23 cellular contexts compared by ENCODE assay signal in the genomic region with DNA sequence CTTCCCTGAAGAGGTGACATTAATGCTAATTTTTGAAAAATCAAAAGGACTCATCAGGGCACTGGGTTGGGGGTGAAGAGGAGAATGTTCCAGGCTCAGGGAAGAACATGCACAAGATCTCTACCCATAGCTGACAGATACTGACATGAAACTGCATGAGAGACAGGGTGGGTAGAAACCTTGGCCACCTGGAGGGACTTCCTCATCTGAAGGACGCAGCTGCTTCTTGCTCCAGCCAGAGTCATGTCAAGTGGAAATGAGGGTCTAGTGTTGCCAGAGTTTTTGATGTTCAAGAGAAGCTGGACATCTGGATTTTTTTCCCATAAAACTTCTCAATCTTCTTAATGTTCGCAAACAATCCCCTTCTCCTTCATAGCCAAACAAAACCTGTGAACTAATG. TPM values are rescaled to one million over a fixed set of nuclear protein-coding genes. Genes with fewer than 3 reads are reported as not detected.
DNase-seq lines count a peak whose midpoint lies in the region; ATAC-seq, FAIRE-seq and TF ChIP-seq lines count a peak whose summit lies in the region.
"Had no signal": no experiment of that assay in that cellular context is flagged by ENCODE, and none has a peak within 500 bp of the region (broad histone marks: within the 10 kb centered on the region; RNA-seq: fewer than 3 reads in every experiment).

No MANE protein-coding gene starts in this region.

- H3K9ac ChIP-seq in OCI-LY3 (ENCODE audit: low read length): no peak overlapping the region

- H3K36me3 ChIP-seq in OCI-LY3 (replicated peaks; ENCODE audit: low read depth, low read length) (peaks cover 4% of the 10 kb centered on the region), bronchial epithelial cell (ENCODE audit: control insufficient read depth, insufficient read depth, low read length) (no peaks in the 10 kb centered on the region), BE2C (no peaks in the 10 kb centered on the region)

- peaks cover 3% of the 10 kb centered on the region for H3K9me3 Mint-ChIP-seq in activated T-helper 17 cell treated with anti-CD3 and anti-CD28 coated beads, Interleukin-2, amount 50 U/mL, for 72 hours

- H3K4me1 ChIP-seq in OCI-LY3 (ENCODE audit: low read length): peaks cover 17% of the 10 kb centered on the region
- H3K4me1 ChIP-seq in BE2C: no peaks in the 10 kb centered on the region

- H3K4me3 ChIP-seq in OCI-LY3 (ENCODE audit: low read length): no peak overlapping the region
- H3K4me3 ChIP-seq in bronchial epithelial cell (ENCODE audit: low read depth, low read length): no peak overlapping the region
- no peak overlapping the region for H3K4me3 ChIP-seq in BE2C (ENCODE audit: low read depth, low read length)

- no peak overlapping the region for H2AFZ ChIP-seq in OCI-LY3 (ENCODE audit: low read depth, low read length)

- no peaks in the 10 kb centered on the region for H3K79me2 ChIP-seq in OCI-LY3 (ENCODE audit: low read length)

- H3K9me3 ChIP-seq in OCI-LY3 (ENCODE audit: insufficient read depth, low read length) (peaks cover 10% of the 10 kb centered on the region; the same call in 1 of the 2 replicates), BE2C (no peaks in the 10 kb centered on the region)

- peak overlapping the region; percentile 28; the same call in 1 of the 2 replicates for H3K4me2 ChIP-seq in OCI-LY3 (ENCODE audit: low read length)

- TF ChIP-seq CTCF in OCI-LY3 (IDR thresholded peaks at IDR 0.05; ENCODE audit: low read depth, low read length): no peak
- TF ChIP-seq CTCF in bronchial epithelial cell (IDR thresholded peaks at IDR 0.05; ENCODE audit: insufficient read depth, low read length, severe bottlenecking): no peak
- no peak for TF ChIP-seq CTCF in BE2C (IDR thresholded peaks at IDR 0.05; ENCODE audit: low read depth, low read length)

- peak; percentile 80 for FAIRE-seq in bronchial epithelial cell (lab: Jason Lieb, UNC)
- FAIRE-seq: A204.1, H54, HepG2 had no signal

- no peaks in the 10 kb centered on the region for H3K36me3 Mint-ChIP-seq in activated T-helper 17 cell treated with anti-CD3 and anti-CD28 coated beads, Interleukin-2, amount 50 U/mL, for 72 hours (ENCODE audit: low read depth)

- DNase-seq in cardiac septum (ENCODE audit: low spot score) (peak; percentile 24), Right ventricle myocardium inferior (ENCODE audit: missing footprints) (no peak), bronchial epithelial cell (ENCODE audit: low read depth) (no peak), BE2C (no peak)
- DNase-seq in activated CD4-positive, CD25-positive, alpha-beta regulatory T cell treated with anti-CD3 and anti-CD28 coated beads, Interleukin-2, amount 50 U/mL, for 72 hours: no peak
- DNase-seq: EL; GF-D8; KG1; NCI-H1092 treated with DMSO at 0.1 percent for 48 hours; NCI-H1436 treated with DMSO at 0.1 percent for 48 hours; NCI-H1930; NCI-H226; NCI-H510A treated with DMSO at 0.1 percent for 48 hours; NCI-H748 treated with DMSO at 0.1 percent for 48 hours; NK-92 treated with Interleukin-12 subunit alpha and Interleukin-12 subunit beta, amount 100 ng/mL, for 24 hours; SHP77; SW 1271 had no signal

- H4K20me1 ChIP-seq in OCI-LY3 (ENCODE audit: insufficient read depth, low read length): no peaks in the 10 kb centered on the region

- no peak overlapping the region for H3K4me3 Mint-ChIP-seq in activated T-helper 17 cell treated with anti-CD3 and anti-CD28 coated beads, Interleukin-2, amount 50 U/mL, for 72 hours

- peaks cover 6% of the 10 kb centered on the region for H3K4me1 Mint-ChIP-seq in activated T-helper 17 cell treated with anti-CD3 and anti-CD28 coated beads, Interleukin-2, amount 50 U/mL, for 72 hours

- no peak overlapping the region for H3K27ac ChIP-seq in OCI-LY3 (ENCODE audit: low read length)

- ATAC-seq in Right ventricle myocardium inferior (no peak), HG02759 (IDR thresholded peaks at IDR 0.05; ENCODE audit: unreplicated experiment) (no peak)
- ATAC-seq in activated T-helper 17 cell treated with anti-CD3 and anti-CD28 coated beads, Interleukin-2, amount 50 U/mL, for 72 hours (replicated peaks): no peak
- ATAC-seq: HepG2 had no signal

- H3K27me3 ChIP-seq in OCI-LY3 (ENCODE audit: low read depth, low read length): no peaks in the 10 kb centered on the region
- no peaks in the 10 kb centered on the region for H3K27me3 ChIP-seq in bronchial epithelial cell (ENCODE audit: control insufficient read depth, insufficient read depth, low read length)
- no peaks in the 10 kb centered on the region; the same call in 1 of the 2 replicates for H3K27me3 ChIP-seq in BE2C

- intact Hi-C loops in cardiac septum (cut with DNase I) (no loop called here), Right ventricle myocardium inferior (cut with DNase I) (no loop called here)

- H3K27ac Mint-ChIP-seq in activated T-helper 17 cell treated with anti-CD3 and anti-CD28 coated beads, Interleukin-2, amount 50 U/mL, for 72 hours: no peak overlapping the region

- H3K27me3 Mint-ChIP-seq in activated T-helper 17 cell treated with anti-CD3 and anti-CD28 coated beads, Interleukin-2, amount 50 U/mL, for 72 hours: peaks cover 3% of the 10 kb centered on the region

RNA-seq across cellular contexts. Expression of a gene that starts 29.7 kb away (rescaled TPM):
- total RNA-seq in cardiac septum: 64.6 TPM
- total RNA-seq in Right ventricle myocardium inferior: 61.9 TPM
- 54.2 and 89.9 TPM in 2 replicates for total RNA-seq in bronchial epithelial cell
- total RNA-seq in activated T-helper 17 cell treated with anti-CD3 and anti-CD28 coated beads, Interleukin-2, amount 50 U/mL, for 72 hours: not detected
- 0.09 TPM for polyA plus RNA-seq in BE2C (2012; ENCODE audit: insufficient read depth, insufficient read length, low read depth)

Comparison
In these comparisons a context has a peak if more than half of its experiments do, and no peak if none do; other contexts are left out.
1. RNA of a gene that starts 29.7 kb away (total RNA-seq): 64.6 TPM in cardiac septum (single experiment), 61.9 TPM in Right ventricle myocardium inferior (single experiment) and 54.2 to 89.9 TPM in bronchial epithelial cell; not detected in activated T-helper 17 cell treated with anti-CD3 and anti-CD28 coated beads, Interleukin-2, amount 50 U/mL, for 72 hours; every median in the first group is over 10 times any median in the second.